ENCODE assay signal across 1 cellular context in genomic region chr10:3785251-3785848, GRCh38.
TF ChIP-seq lines count a peak whose summit lies in the region.

No MANE protein-coding gene starts in this region.

TF ChIP-seq in K562, 482 proteins besides CTCF, POLR2A, EP300 and RAD21 (continued from another document and continues in another):
- TF ChIP-seq ATF3 (IDR thresholded peaks at IDR 0.05) (peak; percentile 95), ATF3 (CRISPR knock-in tag; conservative IDR thresholded peaks at IDR 0.05) (no peak), HCFC1 (IDR thresholded peaks at IDR 0.05; ENCODE audit: low read depth, low read length) (no peak; the same call in 1 of the 2 replicates), ZKSCAN1 (IDR thresholded peaks at IDR 0.05; ENCODE audit: low read depth, low read length) (peak; percentile 81), SIN3B (IDR thresholded peaks at IDR 0.05; ENCODE audit: low read depth) (peak; percentile 44; the same call in 1 of the 2 replicates), MEF2D (tag; conservative IDR thresholded peaks at IDR 0.05; ENCODE audit: low read depth) (peak; percentile 99), NR3C1 (CRISPR knock-in tag; IDR thresholded peaks at IDR 0.05) (no peak), CEBPG (CRISPR knock-in tag; IDR thresholded peaks at IDR 0.05) (no peak), CEBPG (tag; conservative IDR thresholded peaks at IDR 0.05 in 1 of 2, IDR thresholded peaks at IDR 0.05 in 1 of 2) (no peak), ZNF518B (CRISPR knock-in tag; IDR thresholded peaks at IDR 0.05) (no peak), ZNF766 (CRISPR knock-in tag; conservative IDR thresholded peaks at IDR 0.05) (peak; percentile 74; the same call in 1 of the 2 replicates), FIP1L1 (IDR thresholded peaks at IDR 0.05; ENCODE audit: low read depth, low read length, poor library complexity, severe bottlenecking) (peak; percentile 79), GATAD2B (IDR thresholded peaks at IDR 0.05; ENCODE audit: borderline replicate concordance) (peak; percentile 71), RFX5 (IDR thresholded peaks at IDR 0.05; ENCODE audit: low read depth, low read length) (no peak), SLC30A9 (CRISPR knock-in tag; IDR thresholded peaks at IDR 0.05) (no peak), MBD2 (IDR thresholded peaks at IDR 0.05; ENCODE audit: borderline replicate concordance, low read depth) (peak; percentile 95), RFX7 (CRISPR knock-in tag; IDR thresholded peaks at IDR 0.05) (no peak), ZNF655 (CRISPR knock-in tag; IDR thresholded peaks at IDR 0.05) (no peak), TAF15 (IDR thresholded peaks at IDR 0.05; ENCODE audit: low read depth, low read length) (no peak), ELF1 (tag; IDR thresholded peaks at IDR 0.05) (0 out of 2 replicates have a peak, but pooled peaks have one; percentile 34), MED1 (CRISPR knock-in tag; IDR thresholded peaks at IDR 0.05; ENCODE audit: borderline replicate concordance) (no peak), SREBF2 (CRISPR knock-in tag; IDR thresholded peaks at IDR 0.05) (no peak), TAF9B (IDR thresholded peaks at IDR 0.05; ENCODE audit: partially characterized antibody) (peak; percentile 62), POLR2AphosphoS2 (IDR thresholded peaks at IDR 0.05; ENCODE audit: low read length) (peak; percentile 43; the same call in 1 of the 2 replicates), HMGN3 (IDR thresholded peaks at IDR 0.05; ENCODE audit: borderline replicate concordance, extremely low read depth, insufficient read length, low read depth, low read length) (peak; percentile 82), ZBTB8A (IDR thresholded peaks at IDR 0.05; ENCODE audit: partially characterized antibody) (no peak), ZNF165 (CRISPR knock-in tag; IDR thresholded peaks at IDR 0.05; ENCODE audit: borderline replicate concordance) (no peak), FOXP1 (CRISPR knock-in tag; IDR thresholded peaks at IDR 0.05) (no peak), FOS (IDR thresholded peaks at IDR 0.05; ENCODE audit: extremely low read depth, insufficient read length) (peak; percentile 93), ZFP30 (CRISPR knock-in tag; IDR thresholded peaks at IDR 0.05; ENCODE audit: borderline replicate concordance) (no peak), PTTG1 (tag; IDR thresholded peaks at IDR 0.05; ENCODE audit: low read depth) (no peak), ZNF324 (CRISPR knock-in tag; IDR thresholded peaks at IDR 0.05) (no peak), SAFB (IDR thresholded peaks at IDR 0.05; ENCODE audit: borderline replicate concordance, low read depth, low read length) (0 out of 2 replicates have a peak, but pooled peaks have one; percentile 15), SRSF3 (IDR thresholded peaks at IDR 0.05; ENCODE audit: insufficient read depth, low read length) (no peak), POLR2G (IDR thresholded peaks at IDR 0.05; ENCODE audit: low read depth, low read length) (peak; percentile 100), ATF1 (CRISPR knock-in tag; IDR thresholded peaks at IDR 0.05) (peak; percentile 64), ATF1 (tag; IDR thresholded peaks at IDR 0.05) (peak; percentile 65; the same call in 1 of the 2 replicates), CTBP1 (IDR thresholded peaks at IDR 0.05; ENCODE audit: borderline replicate concordance) (peak; percentile 66), FOXO4 (CRISPR knock-in tag; IDR thresholded peaks at IDR 0.05) (no peak), ETV6 (IDR thresholded peaks at IDR 0.05; ENCODE audit: borderline replicate concordance in 1 of 2, low read depth in 2 of 2, low read length in 1 of 2) (no peak), ETV6 (CRISPR knock-in tag; IDR thresholded peaks at IDR 0.05; ENCODE audit: borderline replicate concordance) (no peak), BHLHE40 (IDR thresholded peaks at IDR 0.05; ENCODE audit: low read length) (peak; percentile 67; the same call in 1 of the 2 replicates), RBM22 (IDR thresholded peaks at IDR 0.05; ENCODE audit: low read depth, low read length, poor library complexity, severe bottlenecking) (peak; percentile 98), ETS2 (tag; IDR thresholded peaks at IDR 0.05; ENCODE audit: borderline replicate concordance, poor library complexity, severe bottlenecking) (no peak), TRIM24 (IDR thresholded peaks at IDR 0.05) (no peak)
- TF ChIP-seq, protein P1, sequence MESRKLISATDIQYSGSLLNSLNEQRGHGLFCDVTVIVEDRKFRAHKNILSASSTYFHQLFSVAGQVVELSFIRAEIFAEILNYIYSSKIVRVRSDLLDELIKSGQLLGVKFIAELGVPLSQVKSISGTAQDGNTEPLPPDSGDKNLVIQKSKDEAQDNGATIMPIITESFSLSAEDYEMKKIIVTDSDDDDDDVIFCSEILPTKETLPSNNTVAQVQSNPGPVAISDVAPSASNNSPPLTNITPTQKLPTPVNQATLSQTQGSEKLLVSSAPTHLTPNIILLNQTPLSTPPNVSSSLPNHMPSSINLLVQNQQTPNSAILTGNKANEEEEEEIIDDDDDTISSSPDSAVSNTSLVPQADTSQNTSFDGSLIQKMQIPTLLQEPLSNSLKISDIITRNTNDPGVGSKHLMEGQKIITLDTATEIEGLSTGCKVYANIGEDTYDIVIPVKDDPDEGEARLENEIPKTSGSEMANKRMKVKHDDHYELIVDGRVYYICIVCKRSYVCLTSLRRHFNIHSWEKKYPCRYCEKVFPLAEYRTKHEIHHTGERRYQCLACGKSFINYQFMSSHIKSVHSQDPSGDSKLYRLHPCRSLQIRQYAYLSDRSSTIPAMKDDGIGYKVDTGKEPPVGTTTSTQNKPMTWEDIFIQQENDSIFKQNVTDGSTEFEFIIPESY (CRISPR knock-in tag; IDR thresholded peaks at IDR 0.05) = 0 out of 2 replicates have a peak, but pooled peaks have one; percentile 10
- TF ChIP-seq, protein P2, sequence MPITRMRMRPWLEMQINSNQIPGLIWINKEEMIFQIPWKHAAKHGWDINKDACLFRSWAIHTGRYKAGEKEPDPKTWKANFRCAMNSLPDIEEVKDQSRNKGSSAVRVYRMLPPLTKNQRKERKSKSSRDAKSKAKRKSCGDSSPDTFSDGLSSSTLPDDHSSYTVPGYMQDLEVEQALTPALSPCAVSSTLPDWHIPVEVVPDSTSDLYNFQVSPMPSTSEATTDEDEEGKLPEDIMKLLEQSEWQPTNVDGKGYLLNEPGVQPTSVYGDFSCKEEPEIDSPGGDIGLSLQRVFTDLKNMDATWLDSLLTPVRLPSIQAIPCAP (CRISPR knock-in tag; IDR thresholded peaks at IDR 0.05; ENCODE audit: borderline replicate concordance) = no peak
- TF ChIP-seq, protein P3, sequence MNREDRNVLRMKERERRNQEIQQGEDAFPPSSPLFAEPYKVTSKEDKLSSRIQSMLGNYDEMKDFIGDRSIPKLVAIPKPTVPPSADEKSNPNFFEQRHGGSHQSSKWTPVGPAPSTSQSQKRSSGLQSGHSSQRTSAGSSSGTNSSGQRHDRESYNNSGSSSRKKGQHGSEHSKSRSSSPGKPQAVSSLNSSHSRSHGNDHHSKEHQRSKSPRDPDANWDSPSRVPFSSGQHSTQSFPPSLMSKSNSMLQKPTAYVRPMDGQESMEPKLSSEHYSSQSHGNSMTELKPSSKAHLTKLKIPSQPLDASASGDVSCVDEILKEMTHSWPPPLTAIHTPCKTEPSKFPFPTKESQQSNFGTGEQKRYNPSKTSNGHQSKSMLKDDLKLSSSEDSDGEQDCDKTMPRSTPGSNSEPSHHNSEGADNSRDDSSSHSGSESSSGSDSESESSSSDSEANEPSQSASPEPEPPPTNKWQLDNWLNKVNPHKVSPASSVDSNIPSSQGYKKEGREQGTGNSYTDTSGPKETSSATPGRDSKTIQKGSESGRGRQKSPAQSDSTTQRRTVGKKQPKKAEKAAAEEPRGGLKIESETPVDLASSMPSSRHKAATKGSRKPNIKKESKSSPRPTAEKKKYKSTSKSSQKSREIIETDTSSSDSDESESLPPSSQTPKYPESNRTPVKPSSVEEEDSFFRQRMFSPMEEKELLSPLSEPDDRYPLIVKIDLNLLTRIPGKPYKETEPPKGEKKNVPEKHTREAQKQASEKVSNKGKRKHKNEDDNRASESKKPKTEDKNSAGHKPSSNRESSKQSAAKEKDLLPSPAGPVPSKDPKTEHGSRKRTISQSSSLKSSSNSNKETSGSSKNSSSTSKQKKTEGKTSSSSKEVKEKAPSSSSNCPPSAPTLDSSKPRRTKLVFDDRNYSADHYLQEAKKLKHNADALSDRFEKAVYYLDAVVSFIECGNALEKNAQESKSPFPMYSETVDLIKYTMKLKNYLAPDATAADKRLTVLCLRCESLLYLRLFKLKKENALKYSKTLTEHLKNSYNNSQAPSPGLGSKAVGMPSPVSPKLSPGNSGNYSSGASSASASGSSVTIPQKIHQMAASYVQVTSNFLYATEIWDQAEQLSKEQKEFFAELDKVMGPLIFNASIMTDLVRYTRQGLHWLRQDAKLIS (CRISPR knock-in tag; IDR thresholded peaks at IDR 0.05) = peak; percentile 97
- TF ChIP-seq, protein P4, sequence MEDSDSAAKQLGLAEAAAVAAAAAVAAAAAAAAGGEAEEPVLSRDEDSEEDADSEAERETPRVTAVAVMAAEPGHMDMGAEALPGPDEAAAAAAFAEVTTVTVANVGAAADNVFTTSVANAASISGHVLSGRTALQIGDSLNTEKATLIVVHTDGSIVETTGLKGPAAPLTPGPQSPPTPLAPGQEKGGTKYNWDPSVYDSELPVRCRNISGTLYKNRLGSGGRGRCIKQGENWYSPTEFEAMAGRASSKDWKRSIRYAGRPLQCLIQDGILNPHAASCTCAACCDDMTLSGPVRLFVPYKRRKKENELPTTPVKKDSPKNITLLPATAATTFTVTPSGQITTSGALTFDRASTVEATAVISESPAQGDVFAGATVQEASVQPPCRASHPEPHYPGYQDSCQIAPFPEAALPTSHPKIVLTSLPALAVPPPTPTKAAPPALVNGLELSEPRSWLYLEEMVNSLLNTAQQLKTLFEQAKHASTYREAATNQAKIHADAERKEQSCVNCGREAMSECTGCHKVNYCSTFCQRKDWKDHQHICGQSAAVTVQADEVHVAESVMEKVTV (CRISPR knock-in tag; IDR thresholded peaks at IDR 0.05) = no peak
- TF ChIP-seq, protein P5, sequence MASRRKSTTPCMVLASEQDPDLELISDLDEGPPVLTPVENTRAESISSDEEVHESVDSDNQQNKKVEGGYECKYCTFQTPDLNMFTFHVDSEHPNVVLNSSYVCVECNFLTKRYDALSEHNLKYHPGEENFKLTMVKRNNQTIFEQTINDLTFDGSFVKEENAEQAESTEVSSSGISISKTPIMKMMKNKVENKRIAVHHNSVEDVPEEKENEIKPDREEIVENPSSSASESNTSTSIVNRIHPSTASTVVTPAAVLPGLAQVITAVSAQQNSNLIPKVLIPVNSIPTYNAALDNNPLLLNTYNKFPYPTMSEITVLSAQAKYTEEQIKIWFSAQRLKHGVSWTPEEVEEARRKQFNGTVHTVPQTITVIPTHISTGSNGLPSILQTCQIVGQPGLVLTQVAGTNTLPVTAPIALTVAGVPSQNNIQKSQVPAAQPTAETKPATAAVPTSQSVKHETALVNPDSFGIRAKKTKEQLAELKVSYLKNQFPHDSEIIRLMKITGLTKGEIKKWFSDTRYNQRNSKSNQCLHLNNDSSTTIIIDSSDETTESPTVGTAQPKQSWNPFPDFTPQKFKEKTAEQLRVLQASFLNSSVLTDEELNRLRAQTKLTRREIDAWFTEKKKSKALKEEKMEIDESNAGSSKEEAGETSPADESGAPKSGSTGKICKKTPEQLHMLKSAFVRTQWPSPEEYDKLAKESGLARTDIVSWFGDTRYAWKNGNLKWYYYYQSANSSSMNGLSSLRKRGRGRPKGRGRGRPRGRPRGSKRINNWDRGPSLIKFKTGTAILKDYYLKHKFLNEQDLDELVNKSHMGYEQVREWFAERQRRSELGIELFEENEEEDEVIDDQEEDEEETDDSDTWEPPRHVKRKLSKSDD (conservative IDR thresholded peaks at IDR 0.05; ENCODE audit: low read length) = no peak
